Comparison of ENCODE assay signal across 26 cellular contexts in genomic region chr5:102937916-102938315, GRCh38.
DNase-seq lines count a peak whose midpoint lies in the region; ATAC-seq, FAIRE-seq and TF ChIP-seq lines count a peak whose summit lies in the region.
"Had no signal": no experiment of that assay in that cellular context is flagged by ENCODE, and none has a peak within 500 bp of the region (broad histone marks: within the 10 kb centered on the region; RNA-seq: fewer than 3 reads in every experiment).

No MANE protein-coding gene starts in this region.

- H3K9me3 ChIP-seq in A673 (ENCODE audit: low read depth, low read length, poor library complexity, severe bottlenecking) (no peaks in the 10 kb centered on the region), fibroblast of lung (ENCODE audit: control insufficient read depth, insufficient read depth, low read depth, low read length) (no peaks in the 10 kb centered on the region), heart right ventricle (no peaks in the 10 kb centered on the region)
- H3K9me3 ChIP-seq: ascending aorta, esophagus squamous epithelium, left ventricle myocardium inferior, tibial nerve had no signal

- H4K20me1 ChIP-seq in fibroblast of lung (ENCODE audit: control insufficient read depth, extremely low read depth, insufficient read depth, low read length), result no peaks in the 10 kb centered on the region

- no peak overlapping the region for H2AFZ ChIP-seq in fibroblast of lung (ENCODE audit: low read length)

- WGBS in heart right ventricle, 2 donors, result 86 to 93% methylated on average over 2 of the region's 2 CpGs

- no peak for TF ChIP-seq CTCF in A673 (conservative IDR thresholded peaks at IDR 0.05; ENCODE audit: low read depth, low read length)
- no peak for TF ChIP-seq CTCF in D721Med (IDR thresholded peaks at IDR 0.05; ENCODE audit: insufficient read depth, missing control alignments)
- TF ChIP-seq CTCF in fibroblast of lung (conservative IDR thresholded peaks at IDR 0.05 in 1 of 2, IDR thresholded peaks at IDR 0.05 in 1 of 2; ENCODE audit: low read depth in 1 of 2, low read length in 2 of 2), result no peak
- TF ChIP-seq CTCF in heart right ventricle (IDR thresholded peaks at IDR 0.05), result no peak

- no peak overlapping the region for H3K9ac ChIP-seq in fibroblast of lung (ENCODE audit: insufficient read depth, low read length)

- no TSS peak for BruUV-seq in A673 (replicated peaks; lab: Mats Ljungman, UMichigan)

- in situ Hi-C loops in SK-MEL-5 (cut with HindIII; ENCODE audit: low pct_unique_long_range_greater_than_20kb, low sequenced_read_pairs), result no loop called here

- ATAC-seq in GM21447 (IDR thresholded peaks at IDR 0.05; ENCODE audit: unreplicated experiment) (no peak), heart right ventricle (no peak)
- ATAC-seq: activated CD4-positive, alpha-beta T cell treated with anti-CD3 and anti-CD28 coated beads for 36 hours had no signal

- H3K4me1 ChIP-seq in A673 (ENCODE audit: insufficient read depth, low read length, poor library complexity, severe bottlenecking), result no peaks in the 10 kb centered on the region
- no peaks in the 10 kb centered on the region for H3K4me1 ChIP-seq in fibroblast of lung (ENCODE audit: control insufficient read depth, extremely low read depth, insufficient read depth, low read length)
- peaks cover 0 to 16% (median 2%) of the 10 kb centered on the region in 9 donors for H3K4me1 ChIP-seq in heart right ventricle
- H3K4me1 ChIP-seq: ascending aorta, esophagus squamous epithelium, tibial nerve had no signal

- H3K4me2 ChIP-seq in fibroblast of lung (ENCODE audit: extremely low read depth, insufficient read depth, low read length), result no peak overlapping the region

- DNase-seq in A673 (ENCODE audit: low spot score), result peak; percentile 42
- DNase-seq in D721Med (ENCODE audit: insufficient read length, low spot score), result no peak
- peak; percentile 68 for DNase-seq in SK-MEL-5 (ENCODE audit: low read depth, low spot score)
- DNase-seq in fibroblast of lung (ENCODE audit: low read depth in 2 of 2), result peak; percentile 29 to 69
- no peak for DNase-seq in posterior cingulate gyrus
- no peak for DNase-seq in SHP77 treated with DMSO at 0.1 percent for 48 hours (lab: John Stamatoyannopoulos, UW)
- no peak for DNase-seq in heart right ventricle
- DNase-seq: ACHN; activated CD4-positive, alpha-beta T cell treated with anti-CD3 and anti-CD28 coated beads for 36 hours; activated effector memory CD4-positive, alpha-beta T cell treated with Interleukin-2 at 50 U/mL for 16 hours; esophagus squamous epithelium; hypothalamus; Karpas-422; left ventricle myocardium inferior; MV-4-11; naive B cell; NCI-H1694; NCI-H774; occipital lobe; OCI-M1 had no signal

- intact Hi-C loops in A673 (cut with micrococcal nuclease; ENCODE audit: unreplicated experiment), result no loop called here
- intact Hi-C loops in posterior cingulate gyrus (cut with DNase I), result no loop called here
- intact Hi-C loops in heart right ventricle (cut with DNase I), result no loop called here

- POLR2A ChIA-PET in A673 (lab: Charles Lee; ENCODE audit: low non-redundant PET), result no interaction called here

- H3K79me2 ChIP-seq in fibroblast of lung (ENCODE audit: control insufficient read depth, insufficient read depth, low read length), result no peaks in the 10 kb centered on the region

- H3K27ac ChIP-seq in A673 (ENCODE audit: low read depth, low read length, poor library complexity, severe bottlenecking), result no peak overlapping the region
- no peak overlapping the region for H3K27ac ChIP-seq in fibroblast of lung (ENCODE audit: insufficient read depth, low read length)
- no peak overlapping the region for H3K27ac ChIP-seq in heart right ventricle
- H3K27ac ChIP-seq: ascending aorta, C4-2B, esophagus squamous epithelium, left ventricle myocardium inferior, skin epidermis, tibial nerve had no signal

- H3K27me3 ChIP-seq in A673 (replicated peaks; ENCODE audit: insufficient read depth, low read depth, low read length, poor library complexity), result no peaks in the 10 kb centered on the region
- H3K27me3 ChIP-seq in fibroblast of lung (ENCODE audit: control insufficient read depth, insufficient read depth, low read length), result no peaks in the 10 kb centered on the region
- H3K27me3 ChIP-seq in heart right ventricle, result no peaks in the 10 kb centered on the region
- H3K27me3 ChIP-seq: ascending aorta, esophagus squamous epithelium, tibial nerve had no signal

- CTCF ChIA-PET in A673 (lab: Charles Lee), result no interaction called here

- peak; percentile 96 for FAIRE-seq in D721Med (lab: Jason Lieb, UNC)
- FAIRE-seq: endometrium had no signal

- no peak overlapping the region for H3K4me3 ChIP-seq in A673 (ENCODE audit: low read depth, low read length, poor library complexity, severe bottlenecking)
- H3K4me3 ChIP-seq in fibroblast of lung (replicated peaks in 1 of 4; ENCODE audit: control extremely low read depth in 1 of 4, insufficient read depth in 1 of 4, low read depth in 3 of 4, low read length in 4 of 4), result no peak overlapping the region
- no peak overlapping the region for H3K4me3 ChIP-seq in heart right ventricle
- H3K4me3 ChIP-seq: ascending aorta, esophagus squamous epithelium, left ventricle myocardium inferior, skin epidermis, tibial nerve had no signal

- H3K36me3 ChIP-seq in A673 (ENCODE audit: insufficient read depth, low read length, poor library complexity, severe bottlenecking) (no peaks in the 10 kb centered on the region), fibroblast of lung (ENCODE audit: control insufficient read depth, insufficient read depth, low read length) (no peaks in the 10 kb centered on the region), heart right ventricle (peaks cover 0 to 45% (median 8%) of the 10 kb centered on the region in 9 donors)
- H3K36me3 ChIP-seq: esophagus squamous epithelium had no signal

Comparison
In these comparisons a context has a peak if more than half of its experiments do, and no peak if none do; other contexts are left out.
1. DNase-seq: peak in A673 (single experiment), SK-MEL-5 (single experiment) and fibroblast of lung (2 of 2); none in D721Med (single experiment), posterior cingulate gyrus (0 of 10), SHP77 treated with DMSO at 0.1 percent for 48 hours (single experiment) and heart right ventricle (0 of 2).